In genomic region chr20:37294262-37294981, GRCh38 we compare ENCODE assay signal across 9 cellular contexts. TPM values are rescaled to one million over a fixed set of nuclear protein-coding genes. Genes with fewer than 3 reads are reported as not detected.
DNase-seq lines count a peak whose midpoint lies in the region; ATAC-seq, FAIRE-seq and TF ChIP-seq lines count a peak whose summit lies in the region.
"Had no signal": no experiment of that assay in that cellular context is flagged by ENCODE, and none has a peak within 500 bp of the region (broad histone marks: within the 10 kb centered on the region; RNA-seq: fewer than 3 reads in every experiment).

No MANE protein-coding gene starts in this region.

- H3K27ac ChIP-seq in SJSA1 (peak overlapping the region; percentile 81), gastroesophageal sphincter (peak overlapping the region; percentile 82 to 95 (median 83)), small intestine (ENCODE audit: low read depth in 1 of 2, low read length in 1 of 2) (peak overlapping the region; percentile 35 to 55)

- intact Hi-C loops in activated T-helper 2 cell treated with anti-CD3 and anti-CD28 coated beads, Interferon-gamma antibody, Interleukin-2, Interleukin-4, amounts not matched to agents 10 μg/mL and 5 μg/mL and 100 μg/mL, durations not matched to agents 14 hours and 24 hours and 36 hours (cut with micrococcal nuclease), result no loop called here

- no peak overlapping the region for H3K4me3 Mint-ChIP-seq in activated T-helper 2 cell treated with anti-CD3 and anti-CD28 coated beads, Interferon-gamma antibody, Interleukin-2, Interleukin-4, amounts not matched to agents 10 μg/mL and 5 μg/mL and 100 μg/mL, durations not matched to agents 14 hours and 24 hours and 36 hours (ENCODE audit: low read depth)

- 56 to 65% methylated on average over 4 to 6 of the region's 6 CpGs for WGBS in gastroesophageal sphincter (ENCODE audit: low coverage in 1 of 2), 2 donors
- WGBS in small intestine, 3 donors, result 73 to 79% (median 77%) methylated on average over 6 of the region's 6 CpGs

- H3K4me1 Mint-ChIP-seq in activated T-helper 2 cell treated with anti-CD3 and anti-CD28 coated beads, Interferon-gamma antibody, Interleukin-2, Interleukin-4, amounts not matched to agents 10 μg/mL and 5 μg/mL and 100 μg/mL, durations not matched to agents 14 hours and 24 hours and 36 hours (ENCODE audit: low read depth), result peaks cover 49% of the 10 kb centered on the region

- DNase-seq in HCEC 1CT (peak; percentile 79), SJSA1 (ENCODE audit: low read depth in 1 of 2, low spot score in 2 of 2) (no peak), small intestine (no peak), COLO829 (ENCODE audit: low spot score) (no peak), germinal center (ENCODE audit: low spot score) (no peak)
- DNase-seq in activated T-helper 2 cell treated with anti-CD3 and anti-CD28 coated beads, Interferon-gamma antibody, Interleukin-2, Interleukin-4, amounts not matched to agents 10 μg/mL and 5 μg/mL and 100 μg/mL, durations not matched to agents 14 hours and 24 hours and 36 hours (ENCODE audit: low spot score), result no peak
- DNase-seq: NCI-H524 treated with DMSO at 0.1 percent for 48 hours had no signal

- no peak for TF ChIP-seq EP300 in gastroesophageal sphincter (IDR thresholded peaks at IDR 0.05)

- H3K4me1 ChIP-seq in SJSA1 (replicated peaks) (peaks cover 54% of the 10 kb centered on the region), gastroesophageal sphincter (peaks cover 13 to 80% (median 38%) of the 10 kb centered on the region in 3 donors), small intestine (ENCODE audit: control insufficient read depth in 2 of 2, insufficient read depth in 1 of 2, low read depth in 1 of 2, low read length in 1 of 2) (peaks cover 5 to 24% of the 10 kb centered on the region in 2 donors)

- no peak overlapping the region for H3K27ac Mint-ChIP-seq in activated T-helper 2 cell treated with anti-CD3 and anti-CD28 coated beads, Interferon-gamma antibody, Interleukin-2, Interleukin-4, amounts not matched to agents 10 μg/mL and 5 μg/mL and 100 μg/mL, durations not matched to agents 14 hours and 24 hours and 36 hours

- TF ChIP-seq POLR2A in gastroesophageal sphincter (IDR thresholded peaks at IDR 0.05), result no peak

- ATAC-seq in gastroesophageal sphincter (no peak), HG03457 (IDR thresholded peaks at IDR 0.05; ENCODE audit: unreplicated experiment) (no peak)

- no peak for FAIRE-seq in small intestine (lab: Jason Lieb, UNC)

- H3K36me3 ChIP-seq in SJSA1 (peaks cover 40% of the 10 kb centered on the region), gastroesophageal sphincter (peaks cover 0 to 21% of the 10 kb centered on the region in 2 donors), small intestine (ENCODE audit: control insufficient read depth in 2 of 2, insufficient read depth in 2 of 2, low read length in 2 of 2) (peaks cover 0 to 2% of the 10 kb centered on the region in 2 donors)

- peaks cover 43% of the 10 kb centered on the region for H3K36me3 Mint-ChIP-seq in activated T-helper 2 cell treated with anti-CD3 and anti-CD28 coated beads, Interferon-gamma antibody, Interleukin-2, Interleukin-4, amounts not matched to agents 10 μg/mL and 5 μg/mL and 100 μg/mL, durations not matched to agents 14 hours and 24 hours and 36 hours (ENCODE audit: low read depth)

- no peaks in the 10 kb centered on the region for H3K27me3 Mint-ChIP-seq in activated T-helper 2 cell treated with anti-CD3 and anti-CD28 coated beads, Interferon-gamma antibody, Interleukin-2, Interleukin-4, amounts not matched to agents 10 μg/mL and 5 μg/mL and 100 μg/mL, durations not matched to agents 14 hours and 24 hours and 36 hours (ENCODE audit: low read depth)

- H3K9me3 Mint-ChIP-seq in activated T-helper 2 cell treated with anti-CD3 and anti-CD28 coated beads, Interferon-gamma antibody, Interleukin-2, Interleukin-4, amounts not matched to agents 10 μg/mL and 5 μg/mL and 100 μg/mL, durations not matched to agents 14 hours and 24 hours and 36 hours, result no peaks in the 10 kb centered on the region

- no peaks in the 10 kb centered on the region for H3K27me3 ChIP-seq in SJSA1 (replicated peaks)
- no peaks in the 10 kb centered on the region for H3K27me3 ChIP-seq in gastroesophageal sphincter
- H3K27me3 ChIP-seq in small intestine (ENCODE audit: control insufficient read depth in 2 of 2, insufficient read depth in 2 of 2, low read length in 2 of 2), result no peaks in the 10 kb centered on the region

- no peak for TF ChIP-seq CTCF in gastroesophageal sphincter (IDR thresholded peaks at IDR 0.05)

- H3K4me3 ChIP-seq in SJSA1 (no peak overlapping the region), gastroesophageal sphincter (no peak overlapping the region), small intestine (ENCODE audit: low read depth in 1 of 2, low read length in 2 of 2) (no peak overlapping the region)

- H3K9me3 ChIP-seq in SJSA1 (replicated peaks) (no peaks in the 10 kb centered on the region), gastroesophageal sphincter (no peaks in the 10 kb centered on the region), small intestine (ENCODE audit: control insufficient read depth, low read depth) (no peaks in the 10 kb centered on the region)

RNA-seq across cellular contexts. Expression of gene MANBAL, which starts 5.0 kb away (rescaled TPM):
- 16.2 and 19.6 TPM in 2 replicates for total RNA-seq in SJSA1 (2014; rRNA removed; shearing (Covaris generic))
- total RNA-seq in gastroesophageal sphincter, result 10 to 100 TPM; 28.2 to 53.0 (median 44.6) TPM
- 10 to 100 TPM; 49.2 to 70.0 (median 50.3) TPM for polyA plus RNA-seq in small intestine
- total RNA-seq in activated T-helper 2 cell treated with anti-CD3 and anti-CD28 coated beads, Interferon-gamma antibody, Interleukin-2, Interleukin-4, amounts not matched to agents 10 μg/mL and 5 μg/mL and 100 μg/mL, durations not matched to agents 14 hours and 24 hours and 36 hours, result 12.8 and 14.2 TPM in 2 replicates

RNA-seq across cellular contexts. Expression of gene GHRH, which starts 32.8 kb away (rescaled TPM):
- total RNA-seq in SJSA1 (2014; rRNA removed; shearing (Covaris generic)), result not detected in 2 replicates
- total RNA-seq in gastroesophageal sphincter, result not detected
- polyA plus RNA-seq in small intestine, result not detected
- not detected in 2 replicates for total RNA-seq in activated T-helper 2 cell treated with anti-CD3 and anti-CD28 coated beads, Interferon-gamma antibody, Interleukin-2, Interleukin-4, amounts not matched to agents 10 μg/mL and 5 μg/mL and 100 μg/mL, durations not matched to agents 14 hours and 24 hours and 36 hours

RNA-seq across cellular contexts. Expression of gene SRC, which starts 51.5 kb away (rescaled TPM):
- total RNA-seq in SJSA1 (2014; rRNA removed; shearing (Covaris generic)), result 7.6 and 9.4 TPM in 2 replicates
- total RNA-seq in gastroesophageal sphincter, result 10 to 100 TPM; 30.6 to 54.7 (median 45.0) TPM
- polyA plus RNA-seq in small intestine, result 100 to 1,000 TPM in 1 of 3 donors, 10 to 100 TPM in 2; 70.8 to 107 (median 83.6) TPM
- total RNA-seq in activated T-helper 2 cell treated with anti-CD3 and anti-CD28 coated beads, Interferon-gamma antibody, Interleukin-2, Interleukin-4, amounts not matched to agents 10 μg/mL and 5 μg/mL and 100 μg/mL, durations not matched to agents 14 hours and 24 hours and 36 hours, result 3.5 and 6.4 TPM in 2 replicates
